ENCODE assay signal across 19 cellular contexts in the genomic region with DNA sequence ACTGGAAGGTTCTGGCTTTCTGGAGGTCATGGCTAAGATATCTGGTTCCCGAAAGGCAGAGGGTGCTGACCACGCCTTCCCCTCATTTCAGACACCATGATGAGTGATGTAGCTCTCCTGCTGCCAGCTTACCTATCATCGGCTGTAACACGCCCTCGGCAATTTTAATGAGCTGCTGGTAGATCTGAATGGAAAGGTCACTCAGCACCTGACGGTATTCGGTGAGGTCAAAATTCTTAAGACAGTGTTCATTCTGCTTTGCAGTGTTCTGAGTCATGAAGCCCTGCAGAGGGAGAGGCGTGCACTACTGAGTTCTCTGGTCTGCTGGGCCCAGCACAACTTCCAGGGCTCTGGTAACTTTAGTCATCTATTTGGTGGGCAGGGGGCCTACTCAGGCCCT. TPM values are rescaled to one million over a fixed set of nuclear protein-coding genes. Genes with fewer than 3 reads are reported as not detected.
A peak's percentile ranks its signal among the peaks of the same experiment; 100 is the strongest.
DNase-seq lines count a peak whose midpoint lies in the region; TF ChIP-seq lines count a peak whose summit lies in the region.
"Had no signal": no experiment of that assay in that cellular context is flagged by ENCODE, and none has a peak within 500 bp of the region (broad histone marks: within the 10 kb centered on the region; RNA-seq: fewer than 3 reads in every experiment).

No MANE protein-coding gene starts in this region.

- intact Hi-C loops in dorsolateral prefrontal cortex (cut with DNase I): no loop called here

- in situ Hi-C loops in brain microvascular endothelial cell (cut with HindIII; ENCODE audit: low pct_ligation_motif_present, low sequenced_read_pairs): no loop called here

- TF ChIP-seq CTCF in HFFc6 (IDR thresholded peaks at IDR 0.05): no peak
- TF ChIP-seq CTCF in brain microvascular endothelial cell (IDR thresholded peaks at IDR 0.05; ENCODE audit: low read depth, low read length, missing control alignments): no peak
- no peak for TF ChIP-seq CTCF in kidney epithelial cell (IDR thresholded peaks at IDR 0.05; ENCODE audit: insufficient read depth, low read length, poor library complexity, severe bottlenecking)
- no peak for TF ChIP-seq CTCF in dorsolateral prefrontal cortex (IDR thresholded peaks at IDR 0.05 in 54 of 56, conservative IDR thresholded peaks at IDR 0.05 in 2 of 56; ENCODE audit: low read depth in 1 of 56, partially characterized antibody in 56 of 56)

- H3K36me3 Mint-ChIP-seq in HFFc6 (ENCODE audit: low read depth): no peaks in the 10 kb centered on the region
- H3K36me3 Mint-ChIP-seq in activated naive CD8-positive, alpha-beta T cell treated with anti-CD3 and anti-CD28 coated beads for 36 hours: no peaks in the 10 kb centered on the region
- H3K36me3 Mint-ChIP-seq: memory B cell, T-cell had no signal

- no peak overlapping the region for H3K4me3 Mint-ChIP-seq in HFFc6
- no peak overlapping the region for H3K4me3 Mint-ChIP-seq in activated naive CD8-positive, alpha-beta T cell treated with anti-CD3 and anti-CD28 coated beads for 36 hours
- H3K4me3 Mint-ChIP-seq: dendritic cell treated with granulocyte-macrophage colony-stimulating factor and Interleukin-4, amounts not matched to agents 40 ng/mL and 50 ng/mL, for 4 days; IgD-negative memory B cell; memory B cell; nephron; T-cell had no signal

- H3K4me3 ChIP-seq in brain microvascular endothelial cell (ENCODE audit: low read depth, low read length) (no peak overlapping the region), kidney epithelial cell (ENCODE audit: low read depth, low read length) (no peak overlapping the region), dorsolateral prefrontal cortex (no peak overlapping the region)
- H3K4me3 ChIP-seq: body of pancreas, skin epidermis had no signal

- no peaks in the 10 kb centered on the region for H3K9me3 Mint-ChIP-seq in HFFc6
- no peaks in the 10 kb centered on the region for H3K9me3 Mint-ChIP-seq in activated naive CD8-positive, alpha-beta T cell treated with anti-CD3 and anti-CD28 coated beads for 36 hours
- H3K9me3 Mint-ChIP-seq: dendritic cell treated with granulocyte-macrophage colony-stimulating factor and Interleukin-4, amounts not matched to agents 40 ng/mL and 50 ng/mL, for 4 days; IgD-negative memory B cell; memory B cell; nephron; T-cell had no signal

- H3K36me3 ChIP-seq in brain microvascular endothelial cell (replicated peaks) (no peaks in the 10 kb centered on the region), kidney epithelial cell (ENCODE audit: control insufficient read depth, insufficient read depth, low read length) (peaks cover 1% of the 10 kb centered on the region)

- no peak overlapping the region for H3K27ac Mint-ChIP-seq in HFFc6
- no peak overlapping the region for H3K27ac Mint-ChIP-seq in activated naive CD8-positive, alpha-beta T cell treated with anti-CD3 and anti-CD28 coated beads for 36 hours
- H3K27ac Mint-ChIP-seq: dendritic cell treated with granulocyte-macrophage colony-stimulating factor and Interleukin-4, amounts not matched to agents 40 ng/mL and 50 ng/mL, for 4 days; memory B cell; nephron; T-cell had no signal

- H3K27ac ChIP-seq in brain microvascular endothelial cell: no peak overlapping the region
- no peak overlapping the region for H3K27ac ChIP-seq in dorsolateral prefrontal cortex
- H3K27ac ChIP-seq: body of pancreas, skin epidermis had no signal

- peaks cover 30% of the 10 kb centered on the region for H3K4me1 Mint-ChIP-seq in HFFc6 (ENCODE audit: low read depth)
- H3K4me1 Mint-ChIP-seq in activated naive CD8-positive, alpha-beta T cell treated with anti-CD3 and anti-CD28 coated beads for 36 hours: no peaks in the 10 kb centered on the region
- H3K4me1 Mint-ChIP-seq: IgD-negative memory B cell, memory B cell, T-cell had no signal

- H3K27me3 Mint-ChIP-seq in HFFc6 (ENCODE audit: insufficient read depth): no peaks in the 10 kb centered on the region; the same call in none of the 2 replicates
- no peaks in the 10 kb centered on the region for H3K27me3 Mint-ChIP-seq in activated naive CD8-positive, alpha-beta T cell treated with anti-CD3 and anti-CD28 coated beads for 36 hours
- H3K27me3 Mint-ChIP-seq: dendritic cell treated with granulocyte-macrophage colony-stimulating factor and Interleukin-4, amounts not matched to agents 40 ng/mL and 50 ng/mL, for 4 days; IgD-negative memory B cell; T-cell had no signal

- no peaks in the 10 kb centered on the region for H3K27me3 ChIP-seq in brain microvascular endothelial cell (replicated peaks)
- H3K27me3 ChIP-seq in kidney epithelial cell (ENCODE audit: control insufficient read depth, insufficient read depth, low read length): no peaks in the 10 kb centered on the region
- H3K27me3 ChIP-seq in dorsolateral prefrontal cortex: no peaks in the 10 kb centered on the region
- H3K27me3 ChIP-seq: body of pancreas had no signal

- DNase-seq in A172 (ENCODE audit: low spot score) (peak; percentile 69), HFFc6 (peak; percentile 52), brain microvascular endothelial cell (peak; percentile 62), kidney epithelial cell (ENCODE audit: low read depth) (peak; percentile 77), HUDEP-2 (lab: John Stamatoyannopoulos, UW; ENCODE audit: unreplicated experiment in 76 of 76) (no peak), dorsolateral prefrontal cortex (no peak)
- DNase-seq in activated naive CD8-positive, alpha-beta T cell treated with anti-CD3 and anti-CD28 coated beads for 36 hours: no peak
- DNase-seq in activated CD4-positive, alpha-beta T cell treated with anti-CD3 and anti-CD28 coated beads for 1 hour: no peak
- DNase-seq: activated CD4-positive, alpha-beta T cell treated with anti-CD3 and anti-CD28 coated beads, Interleukin-2, amount 50 U/mL, for 1 hour; body of pancreas; MV-4-11; NCI-H187; stimulated activated CD4-positive, alpha-beta T cell treated with anti-CD3 and anti-CD28 coated beads, Interleukin-4, amount 100 ng/mL, for 4 hours; T-cell had no signal

RNA-seq across cellular contexts. Expression of a gene that starts 25.7 kb away (rescaled TPM):
- 56.9 and 61.0 TPM in 2 replicates for total RNA-seq in A172 (2014; rRNA removed; shearing (Covaris generic))
- total RNA-seq in HFFc6 (2021; fragmentation: NEBNext Ultra II Directional; extraction: Animal tissue kit (Norgen Biotek cat#: 25700)): 10 to 100 TPM in 2 of 6 experiments, 1 to 10 TPM in 4; 6.3 to 23.3 (median 7.1) TPM
- total RNA-seq in kidney epithelial cell (55.8 and 68.0 TPM in 2 replicates), dorsolateral prefrontal cortex (10 to 100 TPM; 19.4 to 71.0 (median 31.6) TPM)
- 10 to 100 TPM; 76.3 to 80.3 TPM for total RNA-seq in activated naive CD8-positive, alpha-beta T cell treated with anti-CD3 and anti-CD28 coated beads for 36 hours

Comparison
In these comparisons a context has a peak if more than half of its experiments do, and no peak if none do; other contexts are left out.
1. DNase-seq: peak in A172 (single experiment), HFFc6 (single experiment), brain microvascular endothelial cell (single experiment) and kidney epithelial cell (single experiment); none in HUDEP-2 (0 of 76), activated naive CD8-positive, alpha-beta T cell treated with anti-CD3 and anti-CD28 coated beads for 36 hours (single experiment), activated CD4-positive, alpha-beta T cell treated with anti-CD3 and anti-CD28 coated beads for 1 hour (single experiment) and dorsolateral prefrontal cortex (0 of 10).